8 cellular contexts compared by ENCODE assay signal in genomic region chr10:78029294-78030226, GRCh38. TPM values are rescaled to one million over a fixed set of nuclear protein-coding genes. Genes with fewer than 3 reads are reported as not detected.
DNase-seq lines count a peak whose midpoint lies in the region; ATAC-seq, FAIRE-seq and TF ChIP-seq lines count a peak whose summit lies in the region.

POLR3A (minus strand) TSS chr10:78029515; CDS start chr10:78029407, 108 bp downstream.

- no peak for FAIRE-seq in kidney (lab: Jason Lieb, UNC)

- peak within 1 kb of the TSS; percentile 68 to 95 for H3K27ac ChIP-seq in kidney (ENCODE audit: low read depth in 2 of 2, low read length in 2 of 2)

- peaks cover 13 to 15% of the 10 kb centered on the region in 2 donors for H3K36me3 ChIP-seq in kidney (ENCODE audit: control insufficient read depth in 1 of 2, insufficient read depth in 2 of 2, low read length in 2 of 2)

- peak; percentile 49 for TF ChIP-seq CTCF in AG10803 (conservative IDR thresholded peaks at IDR 0.05; ENCODE audit: low read length)
- peak; percentile 75 for TF ChIP-seq CTCF in kidney (IDR thresholded peaks at IDR 0.05; ENCODE audit: borderline replicate concordance, extremely low read depth, insufficient read depth)

- H3K4me3 ChIP-seq in AG10803 (ENCODE audit: low read length), result peak within 1 kb of the TSS; percentile 100
- H3K4me3 ChIP-seq in kidney (ENCODE audit: low read length in 2 of 2), result peak within 1 kb of the TSS; percentile 97 to 98

- intact Hi-C loops in kidney (cut with DNase I), result no loop called here

- no peaks in the 10 kb centered on the region for H3K9me3 ChIP-seq in kidney (ENCODE audit: control insufficient read depth in 1 of 2, low read length in 2 of 2)

- DNase-seq in AG10803 (ENCODE audit: low read depth) (peak; percentile 100), NCI-H345 treated with DMSO at 0.1 percent for 48 hours (lab: John Stamatoyannopoulos, UW; ENCODE audit: unreplicated experiment) (peak; percentile 78), cerebellum (ENCODE audit: low spot score) (peak; percentile 90), kidney (peak; percentile 98)
- DNase-seq in stimulated activated CD4-positive, alpha-beta T cell treated with anti-CD3 and anti-CD28 coated beads, Interleukin-15, amount 100 ng/mL, for 24 hours, result peak; percentile 93

- peaks cover 13% of the 10 kb centered on the region in 2 donors for H3K4me1 ChIP-seq in kidney (ENCODE audit: control insufficient read depth in 1 of 2, insufficient read depth in 1 of 2, low read depth in 1 of 2, low read length in 2 of 2)

- H3K9ac ChIP-seq in kidney (ENCODE audit: low read length in 2 of 2), result peak within 1 kb of the TSS; percentile 95 to 98

- ATAC-seq in GM19023 (IDR thresholded peaks at IDR 0.05; ENCODE audit: unreplicated experiment) (peak; percentile 67), HG03280 (IDR thresholded peaks at IDR 0.05; ENCODE audit: unreplicated experiment) (peak; percentile 58)
- ATAC-seq in activated CD4-positive, CD25-positive, alpha-beta regulatory T cell treated with anti-CD3 and anti-CD28 coated beads, Interleukin-2, amount 50 U/mL, for 24 hours, result peak; percentile 57 to 62

RNA-seq across cellular contexts. Expression of gene POLR3A, which starts in this region (rescaled TPM):
- total RNA-seq in cerebellum (25.6 TPM), kidney (13.3 TPM)
- 4.9 TPM for polyA plus RNA-seq in kidney (ENCODE audit: insufficient read depth, low read depth, low replicate concordance)

Comparison
In these comparisons a context has a peak if more than half of its experiments do, and no peak if none do; other contexts are left out.
1. Peak in every context shown above with its lines: DNase-seq, ATAC-seq, H3K4me3 ChIP-seq and H3K27ac ChIP-seq.